In the genomic region with DNA sequence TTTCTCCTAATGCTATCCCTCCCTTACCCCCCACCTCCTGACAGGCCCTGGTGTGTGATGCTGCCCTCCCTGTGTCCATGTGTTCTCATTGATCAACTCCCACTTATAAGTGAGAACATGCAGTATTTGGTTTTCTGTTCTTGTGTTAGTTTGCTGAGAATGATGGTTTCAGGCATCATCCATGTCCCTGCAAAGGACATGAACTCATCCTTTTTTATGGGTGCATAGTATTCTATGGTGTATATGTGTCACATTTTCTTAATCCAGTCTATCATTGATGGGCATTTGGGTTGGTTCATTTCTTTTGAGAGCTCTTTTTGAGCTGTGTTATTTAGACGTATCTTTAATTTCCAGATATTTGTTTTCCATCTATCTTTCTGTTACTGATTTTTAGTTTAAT, we compare ENCODE assay signal across 2 cellular contexts. TPM values are rescaled to one million over a fixed set of nuclear protein-coding genes. Genes with fewer than 3 reads are reported as not detected.
DNase-seq lines count a peak whose midpoint lies in the region; TF ChIP-seq lines count a peak whose summit lies in the region.
"Not testable (repeated sequence)": the region's sequence is repeated elsewhere in the genome, so short reads cannot be mapped to it uniquely, and the experiment has no call there.

No MANE protein-coding gene starts in this region.

- not testable (repeated sequence) for H3K27ac Mint-ChIP-seq in endothelial cell (ENCODE audit: unreplicated experiment)

- H3K27ac ChIP-seq in HEK293 (ENCODE audit: extremely low read depth, low read depth, low read length), result not testable (repeated sequence)

- CTCF ChIA-PET in HEK293 (lab: Yijun Ruan, JAX), result not testable (repeated sequence)

- H3K4me1 ChIP-seq in HEK293 (ENCODE audit: control insufficient read depth, insufficient read depth, low read length), result not testable (repeated sequence)

- POLR2A ChIA-PET in HEK293 (lab: Yijun Ruan, JAX), result not testable (repeated sequence)

- TF ChIP-seq CTCF in HEK293 (tag by site-specific recombination; IDR thresholded peaks at IDR 0.05); endothelial cell (IDR thresholded peaks at IDR 0.05; ENCODE audit: unreplicated experiment): not testable (repeated sequence)

- peaks cover 19% of the 10 kb centered on the region for H3K36me3 Mint-ChIP-seq in endothelial cell (ENCODE audit: low read depth, unreplicated experiment)

- not testable (repeated sequence) for H3K4me3 ChIP-seq in HEK293 (ENCODE audit: low read depth, low read length)

- peak overlapping the region; percentile 31 for H3K4me3 Mint-ChIP-seq in endothelial cell (ENCODE audit: unreplicated experiment)

- not testable (repeated sequence) for H3K9me3 ChIP-seq in HEK293 (ENCODE audit: control insufficient read depth, insufficient read depth, low read depth, low read length)

- H3K4me1 Mint-ChIP-seq in endothelial cell (ENCODE audit: unreplicated experiment), result not testable (repeated sequence)

- not testable (repeated sequence) for H3K9me3 Mint-ChIP-seq in endothelial cell (ENCODE audit: unreplicated experiment)

- not testable (repeated sequence) for DNase-seq in endothelial cell (ENCODE audit: low spot score)

- H3K36me3 ChIP-seq in HEK293 (ENCODE audit: control insufficient read depth in 2 of 2, insufficient read depth in 1 of 2, low read length in 2 of 2), result peaks cover 16 to 38% of the 10 kb centered on the region in 2 experiments

- not testable (repeated sequence) for H3K27me3 Mint-ChIP-seq in endothelial cell (ENCODE audit: unreplicated experiment)

TF ChIP-seq in HEK293, 187 proteins besides CTCF, POLR2A, EP300 and RAD21:
- TF ChIP-seq ZNF146 (tag by site-specific recombination; IDR thresholded peaks at IDR 0.05), result peak; percentile 93

RNA-seq across cellular contexts. Expression of a gene that starts 7.0 kb away (rescaled TPM):
- total RNA-seq in endothelial cell (ENCODE audit: unreplicated experiment), result 95.5 TPM

RNA-seq across cellular contexts. Expression of a gene that starts 15.5 kb away (rescaled TPM):
- 12.2 TPM for total RNA-seq in endothelial cell (ENCODE audit: unreplicated experiment)

RNA-seq across cellular contexts. Expression of a gene that starts 36.5 kb away (rescaled TPM):
- 12.5 TPM for total RNA-seq in endothelial cell (ENCODE audit: unreplicated experiment)
